ENCODE assay signal across 11 cellular contexts in the genomic region with DNA sequence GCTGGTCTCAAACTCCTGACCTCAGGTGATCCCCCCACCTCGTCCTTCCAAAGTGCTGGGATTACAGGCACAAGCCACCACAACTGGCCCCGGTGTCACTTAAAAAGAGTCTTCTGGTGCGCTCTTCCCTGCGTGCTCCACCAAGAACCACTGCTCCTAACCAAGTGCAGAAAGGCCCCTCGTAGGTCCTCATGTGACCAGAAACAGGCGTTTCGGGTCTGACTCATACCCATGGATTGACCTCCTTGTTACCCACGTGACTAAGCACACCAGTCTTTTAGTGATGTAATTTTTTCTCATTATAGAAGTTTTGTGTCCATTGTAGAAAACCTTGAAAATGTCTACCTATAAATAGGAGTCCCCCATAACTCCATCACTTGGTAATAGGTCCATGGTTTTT. TPM values are rescaled to one million over a fixed set of nuclear protein-coding genes. Genes with fewer than 3 reads are reported as not detected.
A peak's percentile ranks its signal among the peaks of the same experiment; 100 is the strongest.
DNase-seq lines count a peak whose midpoint lies in the region; ATAC-seq and TF ChIP-seq lines count a peak whose summit lies in the region.
"Had no signal": no experiment of that assay in that cellular context is flagged by ENCODE, and none has a peak within 500 bp of the region (broad histone marks: within the 10 kb centered on the region; RNA-seq: fewer than 3 reads in every experiment).

No MANE protein-coding gene starts in this region.

- H4K91ac ChIP-seq in IMR-90 (ENCODE audit: insufficient read depth, low read depth, low read length) = no peak overlapping the region

- H3K4me3 Mint-ChIP-seq in neural progenitor cell = no peak overlapping the region
- H3K4me3 Mint-ChIP-seq in activated CD8-positive, alpha-beta memory T cell treated with anti-CD3 and anti-CD28 coated beads, Interleukin-2, amount 10 ng/mL, durations not matched to agents 7 days and 5 days = no peak overlapping the region
- H3K4me3 Mint-ChIP-seq: activated naive CD8-positive, alpha-beta T cell; type B pancreatic cell had no signal

- TF ChIP-seq CTCF in IMR-90 (conservative IDR thresholded peaks at IDR 0.05; ENCODE audit: low read depth, low read length) (no peak), astrocyte of the cerebellum (IDR thresholded peaks at IDR 0.05; ENCODE audit: low read depth, low read length, missing control alignments) (no peak), neural progenitor cell (IDR thresholded peaks at IDR 0.05) (no peak)

- no peak overlapping the region; the same call in 1 of the 2 replicates for H2BK20ac ChIP-seq in IMR-90 (ENCODE audit: low read depth, low read length)

- H3K79me2 ChIP-seq in neural progenitor cell (ENCODE audit: low read depth) = no peaks in the 10 kb centered on the region

- 0 out of 2 replicates have a peak overlapping the region, but pooled peaks have one; percentile 5 for H4K5ac ChIP-seq in IMR-90 (ENCODE audit: low read depth, low read length)

- peaks cover 11% of the 10 kb centered on the region for H3K27me3 Mint-ChIP-seq in neural progenitor cell (ENCODE audit: insufficient read depth, low read depth)
- peaks cover 19% of the 10 kb centered on the region for H3K27me3 Mint-ChIP-seq in activated CD8-positive, alpha-beta memory T cell treated with anti-CD3 and anti-CD28 coated beads, Interleukin-2, amount 10 ng/mL, durations not matched to agents 7 days and 5 days
- H3K27me3 Mint-ChIP-seq: activated naive CD8-positive, alpha-beta T cell; type B pancreatic cell had no signal

- POLR2A ChIA-PET in IMR-90 (lab: Charles Lee; ENCODE audit: unreplicated experiment) = no interaction called here

- H3K4me1 Mint-ChIP-seq in neural progenitor cell = peaks cover 26% of the 10 kb centered on the region
- H3K4me1 Mint-ChIP-seq in activated CD8-positive, alpha-beta memory T cell treated with anti-CD3 and anti-CD28 coated beads, Interleukin-2, amount 10 ng/mL, durations not matched to agents 7 days and 5 days = peaks cover 2% of the 10 kb centered on the region

- H3K4me1 ChIP-seq in IMR-90 (ENCODE audit: control insufficient read depth, insufficient read depth, low read length) (peaks cover 6% of the 10 kb centered on the region), neural progenitor cell (peaks cover 14% of the 10 kb centered on the region)

- CTCF ChIA-PET in IMR-90 (lab: Yijun Ruan, JAX) = interaction anchor here (0.5 to 3.0 kb wide), 6 partner anchors 8 to 104 kb away, joined by 3 to 11 read pairs (median 4); no protein-coding TSS in a partner anchor
- CTCF ChIA-PET in activated CD8-positive, alpha-beta memory T cell treated with anti-CD3 and anti-CD28 coated beads, Interleukin-2, amount 10 ng/mL, durations not matched to agents 7 days and 5 days (lab: Charles Lee) = interaction anchor here (1.9 kb wide), 1 partner anchor 18 kb away, joined by 4 read pairs; no protein-coding TSS in a partner anchor

- H3K27ac Mint-ChIP-seq in neural progenitor cell = peak overlapping the region; percentile 70
- H3K27ac Mint-ChIP-seq in activated CD8-positive, alpha-beta memory T cell treated with anti-CD3 and anti-CD28 coated beads, Interleukin-2, amount 10 ng/mL, durations not matched to agents 7 days and 5 days = no peak overlapping the region
- H3K27ac Mint-ChIP-seq: activated naive CD8-positive, alpha-beta T cell; type B pancreatic cell had no signal

- H3K9ac ChIP-seq in IMR-90 (ENCODE audit: low read depth, low read length) (no peak overlapping the region), neural progenitor cell (no peak overlapping the region)

- H3K36me3 ChIP-seq in IMR-90 (ENCODE audit: control insufficient read depth, insufficient read depth, low read length) (no peaks in the 10 kb centered on the region), neural progenitor cell (no peaks in the 10 kb centered on the region)

- WGBS in IMR-90 (ENCODE audit: extremely low coverage in 2 of 2, insufficient read length in 1 of 2), 2 experiments = 100% methylated on average over 1 of the region's 8 CpGs; no CpG with 5 or more reads in 1 of the 2 experiments

- ATAC-seq in IMR-90 (ENCODE audit: low read depth) (peak; percentile 75), esophagus mucosa (no peak), GM19328 (IDR thresholded peaks at IDR 0.05; ENCODE audit: unreplicated experiment) (no peak)
- no peak for ATAC-seq in activated CD8-positive, alpha-beta memory T cell treated with anti-CD3 and anti-CD28 coated beads, Interleukin-2, amount 10 ng/mL, durations not matched to agents 7 days and 5 days

- no peak overlapping the region for H3K4me3 ChIP-seq in IMR-90 (ENCODE audit: insufficient read depth, low read depth, low read length)
- no peak overlapping the region for H3K4me3 ChIP-seq in astrocyte of the cerebellum (ENCODE audit: low read depth, low read length)
- no peak overlapping the region for H3K4me3 ChIP-seq in neural progenitor cell

- H3K56ac ChIP-seq in IMR-90 (ENCODE audit: extremely low read depth, insufficient read depth, low read length) = no peak overlapping the region

- H3K27ac ChIP-seq in IMR-90 (ENCODE audit: insufficient read depth, low read length) = no peak overlapping the region
- H3K27ac ChIP-seq in neural progenitor cell = no peak overlapping the region
- H3K27ac ChIP-seq: VCaP had no signal

- H3K14ac ChIP-seq in IMR-90 (replicated peaks; ENCODE audit: low read depth, low read length) = no peak overlapping the region; the same call in 1 of the 2 replicates

- H2AK9ac ChIP-seq in IMR-90 (replicated peaks; ENCODE audit: low read depth, low read length, poor library complexity) = no peak overlapping the region

- H4K8ac ChIP-seq in IMR-90 (ENCODE audit: low read depth in 2 of 2, low read length in 2 of 2) = peak overlapping the region in 1 of 2 experiments; percentile 7; a peak in 1 of 4 replicates

- H3K23ac ChIP-seq in IMR-90 (ENCODE audit: low read depth, low read length) = no peak overlapping the region

- no peak overlapping the region; the same call in 1 of the 2 replicates for H2AK5ac ChIP-seq in IMR-90 (ENCODE audit: low read depth, low read length)

- in situ Hi-C loops in IMR-90 (cut with MboI; ENCODE audit: low sequenced_read_pairs) (loop anchor here (5.0 kb wide), 1 partner anchor 95 kb away; no protein-coding TSS in a partner anchor), astrocyte of the cerebellum (cut with HindIII; ENCODE audit: low sequenced_read_pairs) (no loop called here)

- H3K4me2 ChIP-seq in IMR-90 (ENCODE audit: low read depth, low read length) (no peak overlapping the region), neural progenitor cell (no peak overlapping the region)

- H3K18ac ChIP-seq in IMR-90 (ENCODE audit: low read depth, low read length) = peak overlapping the region; percentile 55; the same call in 1 of the 2 replicates

- no peaks in the 10 kb centered on the region for H3K36me3 Mint-ChIP-seq in neural progenitor cell
- no peaks in the 10 kb centered on the region for H3K36me3 Mint-ChIP-seq in activated CD8-positive, alpha-beta memory T cell treated with anti-CD3 and anti-CD28 coated beads, Interleukin-2, amount 10 ng/mL, durations not matched to agents 7 days and 5 days
- H3K36me3 Mint-ChIP-seq: activated naive CD8-positive, alpha-beta T cell; type B pancreatic cell had no signal

- peak overlapping the region; percentile 27 for H2AFZ ChIP-seq in IMR-90 (replicated peaks; ENCODE audit: low read length, poor library complexity)
- peak overlapping the region; percentile 89 for H2AFZ ChIP-seq in neural progenitor cell (replicated peaks)

- no peak overlapping the region for H2BK5ac ChIP-seq in IMR-90 (ENCODE audit: low read depth, low read length, poor library complexity, severe bottlenecking)

- TF ChIP-seq POLR2A in IMR-90 (IDR thresholded peaks at IDR 0.05; ENCODE audit: low read depth, low read length) = no peak

- no peaks in the 10 kb centered on the region for H3K79me1 ChIP-seq in IMR-90 (ENCODE audit: low read depth in 1 of 2, low read length in 2 of 2)

- BruUV-seq in IMR-90 (replicated peaks; lab: Mats Ljungman, UMichigan) = no TSS peak

- H2BK15ac ChIP-seq in IMR-90 (ENCODE audit: low read depth, low read length) = no peak overlapping the region

- intact Hi-C loops in IMR-90 (cut with micrococcal nuclease) = loop anchor here (1.0 kb wide), 1 partner anchor 109 kb away; no protein-coding TSS in a partner anchor

- H3K27me3 ChIP-seq in IMR-90 (ENCODE audit: control insufficient read depth, insufficient read depth, low read length) (peaks cover 9% of the 10 kb centered on the region; the same call in 1 of the 2 replicates), neural progenitor cell (no peaks in the 10 kb centered on the region)

- DNase-seq in Daoy (ENCODE audit: low read depth) (peak; percentile 78), IMR-90 (peak; percentile 91), astrocyte of the cerebellum (ENCODE audit: low read depth) (peak; percentile 20), neural progenitor cell (ENCODE audit: low spot score) (no peak), NCI-H82 treated with DMSO at 0.1 percent for 48 hours (lab: John Stamatoyannopoulos, UW; ENCODE audit: unreplicated experiment) (no peak)
- DNase-seq in activated CD8-positive, alpha-beta memory T cell treated with anti-CD3 and anti-CD28 coated beads, Interleukin-2, amount 10 ng/mL, durations not matched to agents 7 days and 5 days = no peak

- H4K20me1 ChIP-seq in IMR-90 (ENCODE audit: insufficient read depth, low read length) (no peaks in the 10 kb centered on the region), neural progenitor cell (ENCODE audit: low read depth) (no peaks in the 10 kb centered on the region)

- no peak for TF ChIP-seq RAD21 in IMR-90 (IDR thresholded peaks at IDR 0.05; ENCODE audit: low read length)

- no peaks in the 10 kb centered on the region for H3K9me3 Mint-ChIP-seq in neural progenitor cell
- H3K9me3 Mint-ChIP-seq in activated CD8-positive, alpha-beta memory T cell treated with anti-CD3 and anti-CD28 coated beads, Interleukin-2, amount 10 ng/mL, durations not matched to agents 7 days and 5 days (ENCODE audit: low read depth) = no peaks in the 10 kb centered on the region
- H3K9me3 Mint-ChIP-seq: type B pancreatic cell had no signal

- 0 out of 2 replicates have a peak, but pooled peaks cover 3% of the 10 kb centered on the region for H3K9me1 ChIP-seq in IMR-90 (ENCODE audit: insufficient read depth, low read length)

- H3F3A ChIP-seq in neural progenitor cell (ENCODE audit: low read depth) = no peaks in the 10 kb centered on the region

- H3K4ac ChIP-seq in IMR-90 (ENCODE audit: low read depth, low read length) = no peak overlapping the region

- dilution Hi-C loops in IMR-90 (cut with HindIII; ENCODE audit: low sequenced_read_pairs, unreplicated experiment) = no loop called here

- H3K9me3 ChIP-seq in IMR-90 (ENCODE audit: control insufficient read depth, insufficient read depth, low read length) = no peaks in the 10 kb centered on the region
- no peaks in the 10 kb centered on the region for H3K9me3 ChIP-seq in neural progenitor cell (ENCODE audit: low read depth)

- peak overlapping the region; percentile 4; the same call in 1 of the 2 replicates for H2BK120ac ChIP-seq in IMR-90 (ENCODE audit: low read depth, low read length)

RNA-seq across cellular contexts. Expression of a gene that starts 13.9 kb away (rescaled TPM):
- under 0.01 TPM in 1 of 2 replicates, not detected in the other for total RNA-seq in Daoy (2014; rRNA removed; shearing (Covaris generic))
- total RNA-seq in IMR-90 (2012; rRNA removed) (not detected in 2 replicates), neural progenitor cell (ENCODE audit: low replicate concordance) (not detected in 2 replicates), esophagus mucosa (not detected)
- not detected in 2 replicates for polyA plus RNA-seq in IMR-90 (2012; rRNA removed)
- not detected in 2 replicates for polyA plus RNA-seq in IMR-90 (2012; cell fraction: cytosol; rRNA removed)
- polyA plus RNA-seq in IMR-90 (2012; cell fraction: nucleus; rRNA removed; ENCODE audit: low replicate concordance) = not detected in 2 replicates
- not detected for total RNA-seq in activated CD8-positive, alpha-beta memory T cell treated with anti-CD3 and anti-CD28 coated beads, Interleukin-2, amount 10 ng/mL, durations not matched to agents 7 days and 5 days

RNA-seq across cellular contexts. Expression of a gene that starts 14.0 kb away (rescaled TPM):
- total RNA-seq in Daoy (2014; rRNA removed; shearing (Covaris generic)) = not detected in 2 replicates
- total RNA-seq in IMR-90 (2012; rRNA removed) (not detected in 2 replicates), neural progenitor cell (ENCODE audit: low replicate concordance) (not detected in 2 replicates), esophagus mucosa (not detected)
- not detected in 2 replicates for polyA plus RNA-seq in IMR-90 (2012; rRNA removed)
- not detected in 2 replicates for polyA plus RNA-seq in IMR-90 (2012; cell fraction: cytosol; rRNA removed)
- polyA plus RNA-seq in IMR-90 (2012; cell fraction: nucleus; rRNA removed; ENCODE audit: low replicate concordance) = not detected in 2 replicates
- total RNA-seq in activated CD8-positive, alpha-beta memory T cell treated with anti-CD3 and anti-CD28 coated beads, Interleukin-2, amount 10 ng/mL, durations not matched to agents 7 days and 5 days = not detected

RNA-seq across cellular contexts. Expression of a gene that starts 33.3 kb away (rescaled TPM):
- total RNA-seq in Daoy (2014; rRNA removed; shearing (Covaris generic)) = 159 and 160 TPM in 2 replicates
- total RNA-seq in IMR-90 (2012; rRNA removed) = 10.0 and 11.4 TPM in 2 replicates
- polyA plus RNA-seq in IMR-90 (2012; rRNA removed) = 17.7 and 21.0 TPM in 2 replicates
- 14.2 and 19.7 TPM in 2 replicates for polyA plus RNA-seq in IMR-90 (2012; cell fraction: cytosol; rRNA removed)
- 31.9 and 59.9 TPM in 2 replicates for polyA plus RNA-seq in IMR-90 (2012; cell fraction: nucleus; rRNA removed; ENCODE audit: low replicate concordance)
- 23.3 and 48.6 TPM in 2 replicates for total RNA-seq in neural progenitor cell (ENCODE audit: low replicate concordance)
- 22.1 TPM for total RNA-seq in esophagus mucosa
- 10 to 100 TPM; 53.6 to 58.6 TPM for total RNA-seq in activated CD8-positive, alpha-beta memory T cell treated with anti-CD3 and anti-CD28 coated beads, Interleukin-2, amount 10 ng/mL, durations not matched to agents 7 days and 5 days

Comparison
In these comparisons a context has a peak if more than half of its experiments do, and no peak if none do; other contexts are left out.
1. DNase-seq: peak in Daoy (single experiment), IMR-90 (single experiment) and astrocyte of the cerebellum (single experiment); none in neural progenitor cell (single experiment), activated CD8-positive, alpha-beta memory T cell treated with anti-CD3 and anti-CD28 coated beads, Interleukin-2, amount 10 ng/mL, durations not matched to agents 7 days and 5 days (single experiment) and NCI-H82 treated with DMSO at 0.1 percent for 48 hours (single experiment).